In the genomic region with DNA sequence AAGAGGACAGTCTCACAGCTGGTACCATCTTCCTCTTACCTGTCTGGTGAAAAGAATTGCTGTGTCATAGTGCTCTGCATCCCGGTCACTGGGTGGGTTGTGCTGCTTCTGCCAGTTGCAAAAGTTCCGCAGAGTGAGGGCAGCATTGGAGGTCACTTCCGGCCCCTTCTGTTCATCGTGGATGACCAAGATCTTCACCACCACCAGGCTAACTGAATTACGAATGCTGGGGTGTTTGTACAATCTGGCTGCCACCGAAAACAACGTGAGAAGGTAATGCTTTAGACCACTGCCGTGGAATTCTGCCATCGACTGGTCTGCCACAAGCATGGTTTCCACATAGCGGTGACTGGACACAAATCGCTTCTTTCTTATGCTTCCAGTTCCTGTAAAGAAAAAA, we compare ENCODE assay signal across 10 cellular contexts. TPM values are rescaled to one million over a fixed set of nuclear protein-coding genes. Genes with fewer than 3 reads are reported as not detected.
DNase-seq lines count a peak whose midpoint lies in the region; ATAC-seq and TF ChIP-seq lines count a peak whose summit lies in the region.
"Had no signal": no experiment of that assay in that cellular context is flagged by ENCODE, and none has a peak within 500 bp of the region (broad histone marks: within the 10 kb centered on the region; RNA-seq: fewer than 3 reads in every experiment).

No MANE protein-coding gene starts in this region.

- no peak overlapping the region for H4K5ac ChIP-seq in IMR-90 (ENCODE audit: low read depth, low read length)

- intact Hi-C loops in IMR-90 (cut with micrococcal nuclease) = loop anchor here (10.0 kb wide), 3 partner anchors 1583 to 1933 kb away; no protein-coding TSS in a partner anchor

- H3K36me3 ChIP-seq in IMR-90 (ENCODE audit: control insufficient read depth, insufficient read depth, low read length) (peaks cover 52% of the 10 kb centered on the region), endodermal cell (ENCODE audit: control insufficient read depth, insufficient read depth, low read length) (peaks cover 51% of the 10 kb centered on the region)

- peaks cover 2% of the 10 kb centered on the region for H3K9me3 Mint-ChIP-seq in endodermal cell
- H3K9me3 Mint-ChIP-seq in nephron progenitor cell = no peaks in the 10 kb centered on the region
- H3K9me3 Mint-ChIP-seq: activated naive CD4-positive, alpha-beta T cell treated with anti-CD3 and anti-CD28 coated beads, Interleukin-2, amount 50 U/mL, for 24 hours had no signal

- TF ChIP-seq RAD21 in IMR-90 (IDR thresholded peaks at IDR 0.05; ENCODE audit: low read length) = no peak

- H4K20me1 ChIP-seq in IMR-90 (ENCODE audit: insufficient read depth, low read length) = peaks cover 76% of the 10 kb centered on the region

- H3K4me3 ChIP-seq in AG04450 (ENCODE audit: low read depth, low read length) (peak overlapping the region; percentile 99), IMR-90 (ENCODE audit: insufficient read depth, low read depth, low read length) (peak overlapping the region; percentile 97), endodermal cell (ENCODE audit: low read length) (peak overlapping the region; percentile 93)

- peaks cover 3 to 64% of the 10 kb centered on the region in 2 experiments for H3K79me1 ChIP-seq in IMR-90 (ENCODE audit: low read depth in 1 of 2, low read length in 2 of 2)

- H3K9me1 ChIP-seq in IMR-90 (ENCODE audit: insufficient read depth, low read length) = peaks cover 13% of the 10 kb centered on the region

- peak overlapping the region; percentile 80 for H3K4me3 Mint-ChIP-seq in endodermal cell
- H3K4me3 Mint-ChIP-seq in nephron progenitor cell = peak overlapping the region; percentile 96
- H3K4me3 Mint-ChIP-seq: activated naive CD4-positive, alpha-beta T cell treated with anti-CD3 and anti-CD28 coated beads, Interleukin-2, amount 50 U/mL, for 24 hours had no signal

- in situ Hi-C loops in IMR-90 (cut with MboI; ENCODE audit: low sequenced_read_pairs) = loop anchor here (5.0 to 10.0 kb wide), 2 partner anchors 75 to 1953 kb away; no protein-coding TSS in a partner anchor

- peak overlapping the region; percentile 53 for H3K9ac ChIP-seq in IMR-90 (ENCODE audit: low read depth, low read length)
- peak overlapping the region; percentile 87 for H3K9ac ChIP-seq in endodermal cell (ENCODE audit: extremely low read depth, low read length, poor library complexity, severe bottlenecking)

- H3K14ac ChIP-seq in IMR-90 (replicated peaks; ENCODE audit: low read depth, low read length) = peak overlapping the region; percentile 76

- H4K8ac ChIP-seq in IMR-90 (ENCODE audit: low read depth in 2 of 2, low read length in 2 of 2) = no peak overlapping the region

- H3K27me3 Mint-ChIP-seq in endodermal cell (ENCODE audit: insufficient read depth) (peaks cover 6% of the 10 kb centered on the region), nephron progenitor cell (ENCODE audit: low read depth, poor library complexity) (peaks cover 2% of the 10 kb centered on the region)

- peak overlapping the region; percentile 75 for H3K4ac ChIP-seq in IMR-90 (ENCODE audit: low read depth, low read length)

- dilution Hi-C loops in IMR-90 (cut with HindIII; ENCODE audit: low sequenced_read_pairs, unreplicated experiment) = no loop called here

- DNase-seq in AG04450 (ENCODE audit: low read depth, low spot score) (no peak), IMR-90 (peak; percentile 64), endodermal cell (no peak), nephron progenitor cell (no peak), NAMALWA (ENCODE audit: low spot score) (no peak)
- no peak for DNase-seq in activated CD8-positive, alpha-beta memory T cell treated with anti-CD3 and anti-CD28 coated beads, Interleukin-2, amount 50 U/mL, for 4 hours
- DNase-seq: MM.1S had no signal

- H3K18ac ChIP-seq in IMR-90 (ENCODE audit: low read depth, low read length) = peak overlapping the region; percentile 20; the same call in 1 of the 2 replicates

- H2BK15ac ChIP-seq in IMR-90 (ENCODE audit: low read depth, low read length) = no peak overlapping the region; the same call in 2 of the 3 replicates

- peak overlapping the region; percentile 90 for H3K4me2 ChIP-seq in IMR-90 (ENCODE audit: low read depth, low read length)

- peak overlapping the region; percentile 23; the same call in 1 of the 2 replicates for H2BK20ac ChIP-seq in IMR-90 (ENCODE audit: low read depth, low read length)

- no TSS peak for BruUV-seq in IMR-90 (replicated peaks; lab: Mats Ljungman, UMichigan)

- TF ChIP-seq POLR2A in IMR-90 (IDR thresholded peaks at IDR 0.05; ENCODE audit: low read depth, low read length) = no peak

- H3K23ac ChIP-seq in IMR-90 (ENCODE audit: low read depth, low read length) = no peak overlapping the region

- H2BK5ac ChIP-seq in IMR-90 (ENCODE audit: low read depth, low read length, poor library complexity, severe bottlenecking) = peak overlapping the region; percentile 38

- peak overlapping the region; percentile 53 for H2AFZ ChIP-seq in IMR-90 (replicated peaks; ENCODE audit: low read length, poor library complexity)

- no peaks in the 10 kb centered on the region for H3K27me3 ChIP-seq in AG04450 (ENCODE audit: control insufficient read depth, insufficient read depth, low read length)
- H3K27me3 ChIP-seq in IMR-90 (ENCODE audit: control insufficient read depth, insufficient read depth, low read length) = no peaks in the 10 kb centered on the region
- peaks cover 3% of the 10 kb centered on the region for H3K27me3 ChIP-seq in endodermal cell (ENCODE audit: control insufficient read depth, insufficient read depth, low read length, poor library complexity, severe bottlenecking)

- H3K9me3 ChIP-seq in AG04450 (ENCODE audit: control insufficient read depth, insufficient read depth, low read length) (no peaks in the 10 kb centered on the region; the same call in 1 of the 2 replicates), IMR-90 (ENCODE audit: control insufficient read depth, insufficient read depth, low read length) (no peaks in the 10 kb centered on the region), endodermal cell (ENCODE audit: control insufficient read depth, low read length) (no peaks in the 10 kb centered on the region)

- H2BK120ac ChIP-seq in IMR-90 (ENCODE audit: low read depth, low read length) = peak overlapping the region; percentile 13; the same call in 1 of the 2 replicates

- H3K4me1 Mint-ChIP-seq in endodermal cell (peaks cover 27% of the 10 kb centered on the region), nephron progenitor cell (peaks cover 53% of the 10 kb centered on the region)

- TF ChIP-seq CTCF in AG04450 (IDR thresholded peaks at IDR 0.05; ENCODE audit: low read depth, low read length) (no peak), IMR-90 (conservative IDR thresholded peaks at IDR 0.05; ENCODE audit: low read depth, low read length) (no peak), endodermal cell (conservative IDR thresholded peaks at IDR 0.05) (no peak), nephron progenitor cell (IDR thresholded peaks at IDR 0.05) (no peak)

- H3K4me1 ChIP-seq in IMR-90 (ENCODE audit: control insufficient read depth, insufficient read depth, low read length) (peaks cover 6% of the 10 kb centered on the region), endodermal cell (ENCODE audit: control insufficient read depth, insufficient read depth, low read length) (no peaks in the 10 kb centered on the region)

- peak overlapping the region; percentile 40 for H3K27ac ChIP-seq in AG04450 (ENCODE audit: low read depth, low read length)
- peak overlapping the region; percentile 28 for H3K27ac ChIP-seq in IMR-90 (ENCODE audit: insufficient read depth, low read length)
- no peak overlapping the region for H3K27ac ChIP-seq in endodermal cell (ENCODE audit: low read depth, low read length)

- POLR2A ChIA-PET in AG04450 (lab: Yijun Ruan, JAX) = interaction anchor here (0.6 to 1.6 kb wide), 2 partner anchors 46 to 1695 kb away, joined by 3 to 4 read pairs; no protein-coding TSS in a partner anchor
- POLR2A ChIA-PET in IMR-90 (lab: Charles Lee; ENCODE audit: unreplicated experiment) = no interaction called here

- H3K36me3 Mint-ChIP-seq in endodermal cell (ENCODE audit: low read depth) (peaks cover 51% of the 10 kb centered on the region), nephron progenitor cell (ENCODE audit: low read depth) (peaks cover 55% of the 10 kb centered on the region)

- CTCF ChIA-PET in AG04450 (lab: Charles Lee) = no interaction called here
- CTCF ChIA-PET in IMR-90 (lab: Yijun Ruan, JAX) = interaction anchor here (0.6 kb wide), 1 partner anchor 579 kb away, joined by 6 read pairs; no protein-coding TSS in a partner anchor

- WGBS in IMR-90 (ENCODE audit: extremely low coverage in 2 of 2, insufficient read length in 1 of 2), 2 experiments = 54% methylated on average over 6 of the region's 11 CpGs; no CpG with 5 or more reads in 1 of the 2 experiments
- 92 to 93% methylated on average over 10 to 11 of the region's 11 CpGs for WGBS in endodermal cell (ENCODE audit: insufficient coverage in 1 of 2, insufficient read length in 1 of 2), 2 experiments

- H2AK9ac ChIP-seq in IMR-90 (replicated peaks; ENCODE audit: low read depth, low read length, poor library complexity) = peak overlapping the region; percentile 34

- H3K27ac Mint-ChIP-seq in endodermal cell = peak overlapping the region; percentile 94
- peak overlapping the region; percentile 99 for H3K27ac Mint-ChIP-seq in nephron progenitor cell
- H3K27ac Mint-ChIP-seq: activated naive CD4-positive, alpha-beta T cell treated with anti-CD3 and anti-CD28 coated beads, Interleukin-2, amount 50 U/mL, for 24 hours had no signal

- peak overlapping the region; percentile 2; the same call in 1 of the 2 replicates for H3K56ac ChIP-seq in IMR-90 (ENCODE audit: extremely low read depth, insufficient read depth, low read length)

- no peak for ATAC-seq in IMR-90 (ENCODE audit: low read depth)
- ATAC-seq in GM18498 (IDR thresholded peaks at IDR 0.05; ENCODE audit: unreplicated experiment) = no peak
- no peak for ATAC-seq in GM18870 (IDR thresholded peaks at IDR 0.05; ENCODE audit: unreplicated experiment)

- H2AK5ac ChIP-seq in IMR-90 (ENCODE audit: low read depth, low read length) = peak overlapping the region; percentile 39

- H4K91ac ChIP-seq in IMR-90 (ENCODE audit: insufficient read depth, low read depth, low read length) = 0 out of 2 replicates have a peak overlapping the region, but pooled peaks have one; percentile 34

RNA-seq across cellular contexts. Expression of gene ADAMTS1, which starts 2.9 kb away (rescaled TPM):
- polyA plus RNA-seq in AG04450 (2011; rRNA removed) = 309 and 332 TPM in 2 replicates
- polyA minus RNA-seq in AG04450 (2011; rRNA and poly(A)+ RNA removed) = 817 and 976 TPM in 2 replicates
- 106 and 116 TPM in 2 replicates for total RNA-seq in IMR-90 (2012; rRNA removed)
- polyA plus RNA-seq in IMR-90 (2012; rRNA removed) = 317 and 336 TPM in 2 replicates
- polyA plus RNA-seq in IMR-90 (2012; cell fraction: cytosol; rRNA removed) = 78.5 and 82.1 TPM in 2 replicates
- polyA plus RNA-seq in IMR-90 (2012; cell fraction: nucleus; rRNA removed; ENCODE audit: low replicate concordance) = 226 and 359 TPM in 2 replicates
- total RNA-seq in endodermal cell = 10 to 100 TPM; 24.2 to 24.3 TPM
- polyA plus RNA-seq in endodermal cell (2013, experiment 1 of 2) = 12.8 TPM
- 11.3 TPM for polyA plus RNA-seq in endodermal cell (2013, experiment 2 of 2)
